Comparison of ENCODE assay signal across 17 cellular contexts in genomic region chr4:16692493-16692892, GRCh38.
A peak's percentile ranks its signal among the peaks of the same experiment; 100 is the strongest.
DNase-seq lines count a peak whose midpoint lies in the region; ATAC-seq and TF ChIP-seq lines count a peak whose summit lies in the region.
"Had no signal": no experiment of that assay in that cellular context is flagged by ENCODE, and none has a peak within 500 bp of the region (broad histone marks: within the 10 kb centered on the region; RNA-seq: fewer than 3 reads in every experiment).

No MANE protein-coding gene starts in this region.

- WGBS in IMR-90 (ENCODE audit: extremely low coverage in 2 of 2, insufficient read length in 1 of 2), 2 experiments, result no CpG with 5 or more reads among the region's 2 CpGs

- H4K91ac ChIP-seq in IMR-90 (ENCODE audit: insufficient read depth, low read depth, low read length), result peak overlapping the region; percentile 1; the same call in 1 of the 2 replicates

- H2BK20ac ChIP-seq in IMR-90 (ENCODE audit: low read depth, low read length), result peak overlapping the region; percentile 79

- H4K20me1 ChIP-seq in IMR-90 (ENCODE audit: insufficient read depth, low read length), result no peaks in the 10 kb centered on the region

- H3K9me3 ChIP-seq in IMR-90 (ENCODE audit: control insufficient read depth, insufficient read depth, low read length) (peaks cover 3% of the 10 kb centered on the region), muscle layer of colon (ENCODE audit: low read length) (no peaks in the 10 kb centered on the region), uterus (no peaks in the 10 kb centered on the region)
- H3K9me3 ChIP-seq: body of pancreas, tibial artery had no signal

- in situ Hi-C loops in IMR-90 (cut with MboI; ENCODE audit: low sequenced_read_pairs), result no loop called here

- H3K4me1 ChIP-seq in IMR-90 (ENCODE audit: control insufficient read depth, insufficient read depth, low read length) (peaks cover 17% of the 10 kb centered on the region), muscle layer of colon (ENCODE audit: insufficient read depth, low read length) (peaks cover 23% of the 10 kb centered on the region), uterus (no peaks in the 10 kb centered on the region)
- H3K4me1 ChIP-seq: body of pancreas had no signal

- H3K18ac ChIP-seq in IMR-90 (ENCODE audit: low read depth, low read length), result peak overlapping the region; percentile 36; the same call in 1 of the 2 replicates

- peak; percentile 61 for DNase-seq in IMR-90
- peak; percentile 50 for DNase-seq in choroid plexus epithelial cell (ENCODE audit: low read depth)
- DNase-seq in uterus, result no peak
- DNase-seq in germinal center (ENCODE audit: low spot score), result no peak
- no peak for DNase-seq in RPMI8226
- DNase-seq: activated naive CD4-positive, alpha-beta T cell treated with anti-CD3 and anti-CD28 coated beads, Interleukin-2, amount 50 U/mL, for 16 hours; activated T-cell treated with anti-CD3 and anti-CD28 coated beads, Interleukin-2, amount 50 U/mL, for 48 hours; body of pancreas; cortex of kidney; NCI-H1694; NCI-H2171 treated with DMSO at 0.1 percent for 48 hours; NCI-H526; occipital lobe had no signal

- H3K36me3 ChIP-seq in IMR-90 (ENCODE audit: control insufficient read depth, insufficient read depth, low read length) (0 out of 2 replicates have a peak, but pooled peaks cover 2% of the 10 kb centered on the region), muscle layer of colon (ENCODE audit: insufficient read depth, low read length) (no peaks in the 10 kb centered on the region), uterus (no peaks in the 10 kb centered on the region)
- H3K36me3 ChIP-seq: tibial artery had no signal

- TF ChIP-seq POLR2A in IMR-90 (IDR thresholded peaks at IDR 0.05; ENCODE audit: low read depth, low read length), result no peak
- TF ChIP-seq POLR2A in uterus (IDR thresholded peaks at IDR 0.05), result no peak

- ATAC-seq in IMR-90 (ENCODE audit: low read depth) (peak; percentile 70), HG03039 (IDR thresholded peaks at IDR 0.05; ENCODE audit: unreplicated experiment) (no peak)
- ATAC-seq: body of pancreas; stimulated activated memory B cell treated with anti-CD40 and anti-IgM and Interleukin-4, amounts not matched to agents 10 μg/mL and 1 μg/mL and 100 μg/mL, for 72 hours had no signal

- no peak for TF ChIP-seq RAD21 in IMR-90 (IDR thresholded peaks at IDR 0.05; ENCODE audit: low read length)

- H3K27ac ChIP-seq in IMR-90 (ENCODE audit: insufficient read depth, low read length) (peak overlapping the region; percentile 36; the same call in 1 of the 2 replicates), muscle layer of colon (ENCODE audit: low read depth, low read length) (peak overlapping the region; percentile 2), uterus (peak overlapping the region; percentile 79 to 85)
- H3K27ac ChIP-seq: body of pancreas had no signal

- H3K9me1 ChIP-seq in IMR-90 (ENCODE audit: insufficient read depth, low read length), result peaks cover 9% of the 10 kb centered on the region

- peak overlapping the region; percentile 53 for H2BK5ac ChIP-seq in IMR-90 (ENCODE audit: low read depth, low read length, poor library complexity, severe bottlenecking)

- no peak overlapping the region for H2AFZ ChIP-seq in IMR-90 (replicated peaks; ENCODE audit: low read length, poor library complexity)

- peak overlapping the region in 1 of 2 experiments; percentile 20; a peak in 1 of 4 replicates for H4K8ac ChIP-seq in IMR-90 (ENCODE audit: low read depth in 2 of 2, low read length in 2 of 2)

- H3K4me2 ChIP-seq in IMR-90 (ENCODE audit: low read depth, low read length), result peak overlapping the region; percentile 52; the same call in 1 of the 2 replicates

- peak overlapping the region; percentile 57 for H3K14ac ChIP-seq in IMR-90 (replicated peaks; ENCODE audit: low read depth, low read length)

- peaks cover 0 to 4% of the 10 kb centered on the region in 2 experiments; a peak in 1 of 4 replicates for H3K79me1 ChIP-seq in IMR-90 (ENCODE audit: low read depth in 1 of 2, low read length in 2 of 2)

- no peak overlapping the region; the same call in 1 of the 3 replicates for H2BK15ac ChIP-seq in IMR-90 (ENCODE audit: low read depth, low read length)

- intact Hi-C loops in IMR-90 (cut with micrococcal nuclease) (no loop called here), uterus (cut with DNase I; ENCODE audit: low total_unique reads) (no loop called here)

- peak overlapping the region; percentile 33; the same call in 1 of the 2 replicates for H4K5ac ChIP-seq in IMR-90 (ENCODE audit: low read depth, low read length)

- peak overlapping the region; percentile 49; the same call in 1 of the 2 replicates for H3K4ac ChIP-seq in IMR-90 (ENCODE audit: low read depth, low read length)

- POLR2A ChIA-PET in IMR-90 (lab: Charles Lee; ENCODE audit: unreplicated experiment), result no interaction called here

- H3K23ac ChIP-seq in IMR-90 (ENCODE audit: low read depth, low read length), result peak overlapping the region; percentile 28

- H3K56ac ChIP-seq in IMR-90 (ENCODE audit: extremely low read depth, insufficient read depth, low read length), result peak overlapping the region; percentile 44; the same call in 1 of the 2 replicates

- no peak overlapping the region for H2AK9ac ChIP-seq in IMR-90 (replicated peaks; ENCODE audit: low read depth, low read length, poor library complexity)

- no peak overlapping the region for H3K4me3 ChIP-seq in IMR-90 (ENCODE audit: insufficient read depth, low read depth, low read length)
- H3K4me3 ChIP-seq in choroid plexus epithelial cell (ENCODE audit: low read depth, low read length), result no peak overlapping the region
- H3K4me3 ChIP-seq in muscle layer of colon (ENCODE audit: low read depth in 1 of 2, low read length in 2 of 2), result no peak overlapping the region
- H3K4me3 ChIP-seq in uterus, result no peak overlapping the region
- H3K4me3 ChIP-seq: body of pancreas, tibial artery had no signal

- CTCF ChIA-PET in IMR-90 (lab: Yijun Ruan, JAX), result no interaction called here

- H3K9ac ChIP-seq in IMR-90 (ENCODE audit: low read depth, low read length) (no peak overlapping the region), muscle layer of colon (ENCODE audit: low read length) (no peak overlapping the region)

- H2AK5ac ChIP-seq in IMR-90 (ENCODE audit: low read depth, low read length), result peak overlapping the region; percentile 52; the same call in 1 of the 2 replicates

- no peak for TF ChIP-seq CTCF in IMR-90 (conservative IDR thresholded peaks at IDR 0.05; ENCODE audit: low read depth, low read length)
- no peak for TF ChIP-seq CTCF in choroid plexus epithelial cell (conservative IDR thresholded peaks at IDR 0.05; ENCODE audit: low read depth, low read length)
- no peak for TF ChIP-seq CTCF in uterus (IDR thresholded peaks at IDR 0.05)

- no TSS peak for BruUV-seq in IMR-90 (replicated peaks; lab: Mats Ljungman, UMichigan)

- dilution Hi-C loops in IMR-90 (cut with HindIII; ENCODE audit: low sequenced_read_pairs, unreplicated experiment), result no loop called here

- no peaks in the 10 kb centered on the region for H3K27me3 ChIP-seq in IMR-90 (ENCODE audit: control insufficient read depth, insufficient read depth, low read length)
- H3K27me3 ChIP-seq in muscle layer of colon (ENCODE audit: control insufficient read depth in 1 of 2, insufficient read depth in 2 of 2, low read length in 2 of 2), result no peaks in the 10 kb centered on the region
- no peaks in the 10 kb centered on the region for H3K27me3 ChIP-seq in uterus
- H3K27me3 ChIP-seq: body of pancreas, tibial artery had no signal

- H2BK120ac ChIP-seq in IMR-90 (ENCODE audit: low read depth, low read length), result peak overlapping the region; percentile 63

TF ChIP-seq in IMR-90, 13 proteins besides CTCF, POLR2A, EP300 and RAD21:
- TF ChIP-seq, protein P1, sequence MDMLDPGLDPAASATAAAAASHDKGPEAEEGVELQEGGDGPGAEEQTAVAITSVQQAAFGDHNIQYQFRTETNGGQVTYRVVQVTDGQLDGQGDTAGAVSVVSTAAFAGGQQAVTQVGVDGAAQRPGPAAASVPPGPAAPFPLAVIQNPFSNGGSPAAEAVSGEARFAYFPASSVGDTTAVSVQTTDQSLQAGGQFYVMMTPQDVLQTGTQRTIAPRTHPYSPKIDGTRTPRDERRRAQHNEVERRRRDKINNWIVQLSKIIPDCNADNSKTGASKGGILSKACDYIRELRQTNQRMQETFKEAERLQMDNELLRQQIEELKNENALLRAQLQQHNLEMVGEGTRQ (IDR thresholded peaks at IDR 0.05; ENCODE audit: low read depth, low read length), result no peak
- TF ChIP-seq FOS (IDR thresholded peaks at IDR 0.05; ENCODE audit: low read depth, low read length) (no peak), CEBPB (IDR thresholded peaks at IDR 0.05; ENCODE audit: low read depth, low read length) (no peak), RCOR1 (IDR thresholded peaks at IDR 0.05; ENCODE audit: insufficient replicate concordance, low read length) (no peak), NFE2L2 (IDR thresholded peaks at IDR 0.05; ENCODE audit: low read depth, low read length) (no peak), MXI1 (IDR thresholded peaks at IDR 0.05; ENCODE audit: borderline replicate concordance, low read depth, low read length) (no peak), SMC3 (IDR thresholded peaks at IDR 0.05; ENCODE audit: low read depth, low read length) (no peak), MAFK (IDR thresholded peaks at IDR 0.05; ENCODE audit: low read depth, low read length) (no peak), BHLHE40 (IDR thresholded peaks at IDR 0.05; ENCODE audit: low read depth, low read length) (no peak), CHD1 (IDR thresholded peaks at IDR 0.05; ENCODE audit: low read depth, low read length) (no peak)

Comparison
In these comparisons a context has a peak if more than half of its experiments do, and no peak if none do; other contexts are left out.
1. DNase-seq: peak in IMR-90 (single experiment) and choroid plexus epithelial cell (single experiment); none in uterus (0 of 2), germinal center (single experiment) and RPMI8226 (single experiment).
2. H3K27ac ChIP-seq: peak in every context shown above with its lines; median percentile 82 in uterus; 36 in IMR-90; 2 in muscle layer of colon.